ENCODE assay signal across 16 cellular contexts in genomic region chr10:28841625-28842024, GRCh38.
DNase-seq lines count a peak whose midpoint lies in the region; ATAC-seq, FAIRE-seq and TF ChIP-seq lines count a peak whose summit lies in the region.
"Had no signal": no experiment of that assay in that cellular context is flagged by ENCODE, and none has a peak within 500 bp of the region (broad histone marks: within the 10 kb centered on the region; RNA-seq: fewer than 3 reads in every experiment).

No MANE protein-coding gene starts in this region.

- no peak overlapping the region for H3K4me3 Mint-ChIP-seq in mesothelial cell of epicardium
- H3K4me3 Mint-ChIP-seq: activated naive CD4-positive, alpha-beta T cell treated with anti-CD3 and anti-CD28 coated beads, Interleukin-2, amount 10 ng/mL, durations not matched to agents 7 days and 5 days; B cell; neural crest cell had no signal

- FAIRE-seq in HTR-8/SVneo (lab: Jason Lieb, UNC), result no peak
- FAIRE-seq: H1 had no signal

- no peaks in the 10 kb centered on the region for H3K36me3 Mint-ChIP-seq in mesothelial cell of epicardium
- H3K36me3 Mint-ChIP-seq: activated naive CD4-positive, alpha-beta T cell treated with anti-CD3 and anti-CD28 coated beads, Interleukin-2, amount 10 ng/mL, durations not matched to agents 7 days and 5 days had no signal

- peak; percentile 32 for DNase-seq in AG08396 (ENCODE audit: low spot score)
- peak; percentile 53 for DNase-seq in MG63
- DNase-seq in dedifferentiated amniotic fluid mesenchymal stem cell (ENCODE audit: extremely low spot score), result peak; percentile 72
- peak in 1 of 2 experiments; percentile 30 for DNase-seq in mesothelial cell of epicardium (ENCODE audit: low spot score in 2 of 2, unreplicated experiment in 2 of 2)
- DNase-seq in HuH-7.5 (ENCODE audit: low spot score), result no peak
- DNase-seq in HTR-8/SVneo (ENCODE audit: insufficient read length, low spot score), result no peak
- DNase-seq in DMS53 (lab: John Stamatoyannopoulos, UW), result no peak
- DNase-seq: activated naive CD4-positive, alpha-beta T cell treated with anti-CD3 and anti-CD28 coated beads, Interleukin-2, amount 10 ng/mL, durations not matched to agents 7 days and 5 days; DMS79 treated with DMSO at 0.1 percent for 48 hours; NCI-H2227 treated with DMSO at 0.1 percent for 48 hours; T-helper 2 cell had no signal

- H3K27me3 ChIP-seq in MG63, result no peaks in the 10 kb centered on the region

- peaks cover 59% of the 10 kb centered on the region for H3K4me1 Mint-ChIP-seq in mesothelial cell of epicardium
- H3K4me1 Mint-ChIP-seq: activated naive CD4-positive, alpha-beta T cell treated with anti-CD3 and anti-CD28 coated beads, Interleukin-2, amount 10 ng/mL, durations not matched to agents 7 days and 5 days; B cell had no signal

- H3K9me3 Mint-ChIP-seq in mesothelial cell of epicardium, result no peaks in the 10 kb centered on the region
- H3K9me3 Mint-ChIP-seq: activated naive CD4-positive, alpha-beta T cell treated with anti-CD3 and anti-CD28 coated beads, Interleukin-2, amount 10 ng/mL, durations not matched to agents 7 days and 5 days; neural crest cell had no signal

- H3K27me3 Mint-ChIP-seq in mesothelial cell of epicardium (ENCODE audit: low read depth), result no peaks in the 10 kb centered on the region
- H3K27me3 Mint-ChIP-seq: B cell had no signal

- no peaks in the 10 kb centered on the region for H3K36me3 ChIP-seq in MG63

- peak overlapping the region; percentile 79 for H3K27ac Mint-ChIP-seq in mesothelial cell of epicardium
- H3K27ac Mint-ChIP-seq: activated naive CD4-positive, alpha-beta T cell treated with anti-CD3 and anti-CD28 coated beads, Interleukin-2, amount 10 ng/mL, durations not matched to agents 7 days and 5 days; B cell had no signal

- peaks cover 14% of the 10 kb centered on the region; the same call in 1 of the 2 replicates for H3K9me3 ChIP-seq in MG63

- TF ChIP-seq CTCF in mesothelial cell of epicardium (IDR thresholded peaks at IDR 0.05; ENCODE audit: unreplicated experiment), result no peak

- no peak for ATAC-seq in GM18907 (IDR thresholded peaks at IDR 0.05; ENCODE audit: unreplicated experiment)
- ATAC-seq: Panc1 had no signal

- H3K4me3 ChIP-seq in MG63, result no peak overlapping the region

Comparison
In these comparisons a context has a peak if more than half of its experiments do, and no peak if none do; other contexts are left out.
1. DNase-seq: peak in AG08396 (single experiment), MG63 (single experiment) and dedifferentiated amniotic fluid mesenchymal stem cell (single experiment); none in HuH-7.5 (single experiment), HTR-8/SVneo (single experiment) and DMS53 (single experiment).